Comparison of ENCODE assay signal across 19 cellular contexts in the genomic region with DNA sequence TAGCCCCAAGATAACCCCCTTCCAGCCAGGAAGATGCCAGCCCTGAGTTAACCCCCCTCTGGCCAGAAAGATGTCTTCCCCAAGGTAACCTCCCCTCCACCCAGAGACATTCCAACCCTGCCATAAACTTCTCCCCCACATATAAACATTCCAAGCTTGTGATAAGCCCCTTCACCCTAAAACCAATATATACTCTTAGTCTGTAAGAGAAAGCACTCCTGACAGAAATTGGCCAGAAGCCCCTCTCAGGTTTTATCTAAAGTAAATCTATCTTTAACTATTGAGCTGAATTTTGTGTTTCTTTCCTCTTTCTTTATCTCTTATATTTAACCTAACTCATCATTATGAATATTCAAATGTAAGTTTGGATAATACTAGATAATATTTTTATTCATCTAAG.
DNase-seq lines count a peak whose midpoint lies in the region; ATAC-seq, FAIRE-seq and TF ChIP-seq lines count a peak whose summit lies in the region.
"Had no signal": no experiment of that assay in that cellular context is flagged by ENCODE, and none has a peak within 500 bp of the region (broad histone marks: within the 10 kb centered on the region; RNA-seq: fewer than 3 reads in every experiment).

No MANE protein-coding gene starts in this region.

- H3K4me3 Mint-ChIP-seq in natural killer cell treated with Interleukin-12 subunit alpha and Interleukin-12 subunit beta and Interleukin-15 and Interleukin-18, amount 100 ng/mL, for 72 hours: no peak overlapping the region
- H3K4me3 Mint-ChIP-seq: CD4-positive, alpha-beta memory T cell had no signal

- no peaks in the 10 kb centered on the region for H3K27me3 Mint-ChIP-seq in natural killer cell treated with Interleukin-12 subunit alpha and Interleukin-12 subunit beta and Interleukin-15 and Interleukin-18, amount 100 ng/mL, for 72 hours
- H3K27me3 Mint-ChIP-seq: CD4-positive, alpha-beta memory T cell had no signal

- no peak overlapping the region for H3K27ac Mint-ChIP-seq in natural killer cell treated with Interleukin-12 subunit alpha and Interleukin-12 subunit beta and Interleukin-15 and Interleukin-18, amount 100 ng/mL, for 72 hours
- H3K27ac Mint-ChIP-seq: CD4-positive, alpha-beta memory T cell had no signal

- H3K9ac ChIP-seq in mesendoderm (ENCODE audit: low read length): no peak overlapping the region

- no peaks in the 10 kb centered on the region for H3K79me1 ChIP-seq in mesendoderm (ENCODE audit: low read length)

- H3K36me3 ChIP-seq in HEK293 (ENCODE audit: control insufficient read depth in 2 of 2, insufficient read depth in 1 of 2, low read length in 2 of 2): no peaks in the 10 kb centered on the region
- H3K36me3 ChIP-seq in mesendoderm (ENCODE audit: control insufficient read depth, insufficient read depth, low read length): no peaks in the 10 kb centered on the region
- H3K36me3 ChIP-seq: HAP-1 had no signal

- H3K4me3 ChIP-seq in HEK293 (ENCODE audit: low read depth, low read length) (no peak overlapping the region), mesendoderm (ENCODE audit: low read length) (no peak overlapping the region)
- H3K4me3 ChIP-seq: GM12878, HAP-1 had no signal

- POLR2A ChIA-PET in HEK293 (lab: Yijun Ruan, JAX): no interaction called here

- no peak overlapping the region for H3K18ac ChIP-seq in mesendoderm (ENCODE audit: low read length)

- TF ChIP-seq CTCF in HEK293 (tag by site-specific recombination; IDR thresholded peaks at IDR 0.05): no peak

- peaks cover 8% of the 10 kb centered on the region for H3K9me3 Mint-ChIP-seq in natural killer cell treated with Interleukin-12 subunit alpha and Interleukin-12 subunit beta and Interleukin-15 and Interleukin-18, amount 100 ng/mL, for 72 hours

- no peak overlapping the region for H3K4me2 ChIP-seq in mesendoderm (ENCODE audit: low read length)

- peak; percentile 68 for FAIRE-seq in A204.1 (lab: Jason Lieb, UNC)
- FAIRE-seq: GM12878, GM19239 had no signal

- no peak for ATAC-seq in natural killer cell treated with Interleukin-12 subunit alpha and Interleukin-12 subunit beta and Interleukin-15 and Interleukin-18, amount 100 ng/mL, for 72 hours
- ATAC-seq: GM12878 had no signal

- H3K4ac ChIP-seq in mesendoderm (ENCODE audit: low read depth, low read length): no peak overlapping the region

- peak; percentile 16 for DNase-seq in RKO (ENCODE audit: low spot score)
- peak; percentile 28 for DNase-seq in mesendoderm
- no peak for DNase-seq in NCI-H82 (lab: John Stamatoyannopoulos, UW)
- DNase-seq in natural killer cell treated with Interleukin-12 subunit alpha and Interleukin-12 subunit beta and Interleukin-15 and Interleukin-18, amount 100 ng/mL, for 72 hours (ENCODE audit: low spot score): no peak
- no peak for DNase-seq in T-helper 1 cell
- DNase-seq: 8988T; C1 segment of cervical spinal cord; Calu3; CD4-positive, alpha-beta memory T cell; COR-L47; DMS79; EL; GDM1; GOT3 had no signal

- CTCF ChIA-PET in HEK293 (lab: Yijun Ruan, JAX): no interaction called here

- no peak overlapping the region for H2BK5ac ChIP-seq in mesendoderm (ENCODE audit: low read length)

- no peaks in the 10 kb centered on the region for H3K4me1 Mint-ChIP-seq in natural killer cell treated with Interleukin-12 subunit alpha and Interleukin-12 subunit beta and Interleukin-15 and Interleukin-18, amount 100 ng/mL, for 72 hours (ENCODE audit: low read depth in 2 of 2)
- H3K4me1 Mint-ChIP-seq: CD4-positive, alpha-beta memory T cell had no signal

- H3K4me1 ChIP-seq in HEK293 (ENCODE audit: control insufficient read depth, insufficient read depth, low read length): no peaks in the 10 kb centered on the region
- H3K4me1 ChIP-seq in mesendoderm (ENCODE audit: control insufficient read depth, low read depth, low read length): no peaks in the 10 kb centered on the region
- H3K4me1 ChIP-seq: HAP-1 had no signal

- no peak overlapping the region for H2AK5ac ChIP-seq in mesendoderm (ENCODE audit: low read length)

- no peak overlapping the region for H3K23ac ChIP-seq in mesendoderm (ENCODE audit: low read length)

- H4K5ac ChIP-seq in mesendoderm (ENCODE audit: low read length): no peak overlapping the region

- no peaks in the 10 kb centered on the region for H3K36me3 Mint-ChIP-seq in natural killer cell treated with Interleukin-12 subunit alpha and Interleukin-12 subunit beta and Interleukin-15 and Interleukin-18, amount 100 ng/mL, for 72 hours
- H3K36me3 Mint-ChIP-seq: CD4-positive, alpha-beta memory T cell had no signal

- no peak overlapping the region for H2BK120ac ChIP-seq in mesendoderm (ENCODE audit: low read depth, low read length)

- no peaks in the 10 kb centered on the region for H3K9me3 ChIP-seq in HEK293 (ENCODE audit: control insufficient read depth, insufficient read depth, low read depth, low read length)
- H3K9me3 ChIP-seq: HAP-1 had no signal

- H3K79me2 ChIP-seq in mesendoderm (ENCODE audit: control insufficient read depth, insufficient read depth, low read length): no peaks in the 10 kb centered on the region

- H4K8ac ChIP-seq in mesendoderm (ENCODE audit: low read depth, low read length): no peak overlapping the region

- H3K27me3 ChIP-seq in mesendoderm (ENCODE audit: insufficient read depth, low read length, poor library complexity): no peaks in the 10 kb centered on the region

- H2BK15ac ChIP-seq in mesendoderm (replicated peaks; ENCODE audit: low read depth): no peak overlapping the region

- no peak overlapping the region for H3K27ac ChIP-seq in HEK293 (ENCODE audit: extremely low read depth, low read depth, low read length)
- no peak overlapping the region for H3K27ac ChIP-seq in mesendoderm (ENCODE audit: low read depth, low read length)

- no peak overlapping the region for H3K56ac ChIP-seq in mesendoderm (ENCODE audit: low read length)

TF ChIP-seq in HEK293, 187 proteins besides CTCF, POLR2A, EP300 and RAD21:
- no peak for TF ChIP-seq BCL11B (tag by site-specific recombination; IDR thresholded peaks at IDR 0.05; ENCODE audit: low read depth)
- TF ChIP-seq TRIM28 (IDR thresholded peaks at IDR 0.05; ENCODE audit: borderline replicate concordance, low read length): peak; percentile 92
- TF ChIP-seq ZNF530 (tag by site-specific recombination; IDR thresholded peaks at IDR 0.05; ENCODE audit: low read depth): no peak
- peak; percentile 75 for TF ChIP-seq SETDB1 (IDR thresholded peaks at IDR 0.05; ENCODE audit: insufficient read length, low read length)

Comparison
In these comparisons a context has a peak if more than half of its experiments do, and no peak if none do; other contexts are left out.
1. DNase-seq: peak in RKO (single experiment) and mesendoderm (single experiment); none in NCI-H82 (single experiment), natural killer cell treated with Interleukin-12 subunit alpha and Interleukin-12 subunit beta and Interleukin-15 and Interleukin-18, amount 100 ng/mL, for 72 hours (single experiment) and T-helper 1 cell (0 of 5).